ENCODE assay signal across 20 cellular contexts in the genomic region with DNA sequence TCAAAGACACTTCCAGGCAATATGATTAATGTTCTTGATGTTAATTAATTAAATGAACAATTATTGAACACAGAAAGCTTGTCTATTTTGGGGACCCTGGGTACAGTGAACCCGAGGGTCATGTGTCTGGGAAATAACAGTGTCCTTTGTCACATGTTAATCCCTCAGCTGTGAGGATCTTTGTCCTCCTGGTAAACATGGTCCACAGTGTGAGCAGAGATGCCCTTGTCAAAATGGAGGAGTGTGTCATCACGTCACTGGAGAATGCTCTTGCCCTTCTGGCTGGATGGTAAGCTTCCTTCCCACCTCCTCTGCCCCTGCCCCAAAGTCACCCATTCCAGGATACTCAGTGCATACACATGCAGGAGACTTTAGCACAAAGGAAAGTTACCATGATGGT.
DNase-seq lines count a peak whose midpoint lies in the region; ATAC-seq and TF ChIP-seq lines count a peak whose summit lies in the region.
"Had no signal": no experiment of that assay in that cellular context is flagged by ENCODE, and none has a peak within 500 bp of the region (broad histone marks: within the 10 kb centered on the region; RNA-seq: fewer than 3 reads in every experiment).

No MANE protein-coding gene starts in this region.

- H3K79me2 ChIP-seq in Karpas-422 (ENCODE audit: low read length) = no peaks in the 10 kb centered on the region

- TF ChIP-seq POLR2A in spleen (IDR thresholded peaks at IDR 0.05) = no peak

- TF ChIP-seq CTCF in dorsolateral prefrontal cortex (IDR thresholded peaks at IDR 0.05 in 54 of 56, conservative IDR thresholded peaks at IDR 0.05 in 2 of 56; ENCODE audit: low read depth in 1 of 56, partially characterized antibody in 56 of 56) = no peak
- TF ChIP-seq CTCF in spleen (IDR thresholded peaks at IDR 0.05 in 8 of 11, conservative IDR thresholded peaks at IDR 0.05 in 3 of 11) = no peak

- H3K27ac ChIP-seq in angular gyrus (ENCODE audit: low read depth, low read length) = peak overlapping the region; percentile 31
- H3K27ac ChIP-seq in dorsolateral prefrontal cortex = peak overlapping the region in 44 of 59 donors; percentile 0 to 79 (median 51)
- peak overlapping the region; percentile 40 for H3K27ac ChIP-seq in temporal lobe (ENCODE audit: low read depth, low read length)
- no peak overlapping the region for H3K27ac ChIP-seq in Karpas-422 (ENCODE audit: low read length)
- no peak overlapping the region for H3K27ac ChIP-seq in spleen
- H3K27ac ChIP-seq: BLaER1 had no signal

- H3K9me3 ChIP-seq in Karpas-422 (ENCODE audit: low read length) (no peaks in the 10 kb centered on the region), spleen (no peaks in the 10 kb centered on the region)
- H3K9me3 ChIP-seq: BLaER1 had no signal

- intact Hi-C loops in dorsolateral prefrontal cortex (cut with DNase I) = no loop called here
- intact Hi-C loops in spleen (cut with DNase I; ENCODE audit: low total_unique reads) = no loop called here

- WGBS in spleen, 5 donors = 72 to 91% (median 80%) methylated on average over 1 to 2 of the region's 2 CpGs

- H2AFZ ChIP-seq in Karpas-422 (ENCODE audit: low read length) = no peak overlapping the region

- H3K9ac ChIP-seq in Karpas-422 (ENCODE audit: low read length) = no peak overlapping the region
- H3K9ac ChIP-seq: BLaER1 had no signal

- no peaks in the 10 kb centered on the region for H4K20me1 ChIP-seq in Karpas-422 (ENCODE audit: insufficient read depth, low read depth, low read length)
- H4K20me1 ChIP-seq: BLaER1 had no signal

- H3K4me1 ChIP-seq in Karpas-422 (ENCODE audit: low read length) (no peaks in the 10 kb centered on the region), spleen (no peaks in the 10 kb centered on the region)

- no peaks in the 10 kb centered on the region for H3K27me3 ChIP-seq in dorsolateral prefrontal cortex
- H3K27me3 ChIP-seq in Karpas-422 (ENCODE audit: low read length) = no peaks in the 10 kb centered on the region; the same call in 1 of the 2 replicates
- peaks cover 0 to 8% (median 0%) of the 10 kb centered on the region in 7 donors for H3K27me3 ChIP-seq in spleen (replicated peaks in 1 of 7)
- H3K27me3 ChIP-seq: BLaER1 had no signal

- H3K4me2 ChIP-seq in Karpas-422 (ENCODE audit: low read depth, low read length, poor library complexity, severe bottlenecking) = no peak overlapping the region
- H3K4me2 ChIP-seq: BLaER1 had no signal

- no peaks in the 10 kb centered on the region for H3K9me2 ChIP-seq in Karpas-422 (replicated peaks; ENCODE audit: insufficient read depth, low read length)

- ATAC-seq in HG03095 (IDR thresholded peaks at IDR 0.05; ENCODE audit: unreplicated experiment) = no peak
- no peak for ATAC-seq in GM19324 (IDR thresholded peaks at IDR 0.05; ENCODE audit: low FRiP score, unreplicated experiment)
- ATAC-seq: HCT116, HepG2 had no signal

- H3K36me3 ChIP-seq in Karpas-422 (ENCODE audit: insufficient read depth, low read length) = no peaks in the 10 kb centered on the region
- no peaks in the 10 kb centered on the region for H3K36me3 ChIP-seq in spleen
- H3K36me3 ChIP-seq: BLaER1 had no signal

- DNase-seq in dorsolateral prefrontal cortex (no peak), pons (ENCODE audit: low spot score) (peak; percentile 50), Karpas-422 (no peak), spleen (no peak)
- DNase-seq: 8988T; AML-193; CD4-positive, alpha-beta memory T cell; DMS153; DMS79; GDM1; GOT3; H7; HFFc6 had no signal

- H3K4me3 ChIP-seq in dorsolateral prefrontal cortex = no peak overlapping the region
- no peak overlapping the region for H3K4me3 ChIP-seq in Karpas-422 (ENCODE audit: low read length)
- H3K4me3 ChIP-seq in spleen = no peak overlapping the region
- H3K4me3 ChIP-seq: BLaER1 had no signal

Comparison
In these comparisons a context has a peak if more than half of its experiments do, and no peak if none do; other contexts are left out.
1. H3K27ac ChIP-seq: peak in angular gyrus (single experiment), dorsolateral prefrontal cortex (44 of 59) and temporal lobe (single experiment); none in Karpas-422 (single experiment) and spleen (0 of 8).